Comparison of ENCODE assay signal across 23 cellular contexts in the genomic region with DNA sequence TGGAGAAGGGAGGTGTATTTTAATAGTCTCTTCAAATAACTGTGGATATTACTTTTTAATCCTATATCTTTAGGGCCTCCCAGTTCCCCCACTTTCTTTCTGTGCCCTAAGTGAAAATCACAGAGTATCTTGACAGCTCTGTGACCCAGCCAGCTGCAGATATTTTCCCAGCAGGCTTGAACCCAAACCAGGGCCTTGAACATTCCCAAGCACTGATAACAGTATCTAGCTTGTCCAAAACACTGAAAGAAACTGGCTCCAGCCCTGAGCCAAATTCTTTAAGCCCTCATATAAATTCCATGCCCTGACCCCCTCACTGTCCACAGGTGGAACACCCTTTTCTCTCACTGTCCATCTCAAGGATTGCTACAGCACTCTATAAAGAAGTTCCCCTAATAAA.
"Had no signal": no experiment of that assay in that cellular context is flagged by ENCODE, and none has a peak within 500 bp of the region (broad histone marks: within the 10 kb centered on the region; RNA-seq: fewer than 3 reads in every experiment).

No MANE protein-coding gene starts in this region.

- H3K27me3 ChIP-seq: dorsolateral prefrontal cortex, gastrocnemius medialis, hepatocyte, neutrophil, sigmoid colon, testis, tibial artery had no signal

- H3K27ac ChIP-seq: dorsolateral prefrontal cortex, gastrocnemius medialis, hepatocyte, left ventricle myocardium inferior, lower lobe of right lung, neutrophil, parathyroid adenoma, prostate gland, sigmoid colon, testis, tibial artery had no signal

- H3K9me3 ChIP-seq: gastrocnemius medialis, lower lobe of right lung, mucosa of descending colon, neutrophil, prostate gland, sigmoid colon, testis, tibial artery had no signal

- H3K4me3 ChIP-seq: dorsolateral prefrontal cortex, gastrocnemius medialis, hepatocyte, left ventricle myocardium inferior, lower lobe of right lung, mucosa of descending colon, prostate gland, sigmoid colon, testis, tibial artery had no signal

- H3K36me3 ChIP-seq: gastrocnemius medialis, left ventricle myocardium inferior, lower lobe of right lung, neutrophil, prostate gland, sigmoid colon, tibial artery had no signal

- H3K4me1 ChIP-seq: gastrocnemius medialis, lower lobe of right lung, parathyroid adenoma, prostate gland, sigmoid colon, testis, tibial artery had no signal

- DNase-seq: dorsolateral prefrontal cortex; effector CD4-positive, alpha-beta T cell; foreskin fibroblast; gastrocnemius medialis; head of caudate nucleus; left colon; left ventricle myocardium inferior; lower lobe of right lung; mucosa of descending colon; naive B cell; right cardiac atrium; sigmoid colon; stimulated activated CD4-positive, alpha-beta T cell treated with anti-CD3 and anti-CD28 coated beads, Interleukin-4, amount 100 ng/mL, for 4 hours; stimulated activated naive CD8-positive, alpha-beta T cell treated with anti-CD3 and anti-CD28 coated beads, Interleukin-15, Interleukin-2, amounts not matched to agents 100 U/mL and 50 U/mL, for 24 hours; substantia nigra; testis; tibial artery had no signal

- H3K79me2 ChIP-seq: hepatocyte, parathyroid adenoma had no signal

- H3K4me2 ChIP-seq: hepatocyte had no signal

- ATAC-seq: gastrocnemius medialis; left colon; lower lobe of right lung; mucosa of descending colon; natural killer cell treated with Interleukin-12 subunit alpha and Interleukin-12 subunit beta and Interleukin-15 and Interleukin-18, amount 100 ng/mL, for 72 hours; right cardiac atrium; stimulated activated memory B cell treated with anti-CD40 and anti-IgM and Interleukin-4, amounts not matched to agents 10 μg/mL and 1 μg/mL and 100 μg/mL, for 72 hours; stimulated activated naive CD8-positive, alpha-beta T cell treated with anti-CD3 and anti-CD28 coated beads, Interleukin-15, Interleukin-2, amounts not matched to agents 100 U/mL and 50 U/mL, for 24 hours had no signal

- H3K9ac ChIP-seq: parathyroid adenoma had no signal
